In the genomic region with DNA sequence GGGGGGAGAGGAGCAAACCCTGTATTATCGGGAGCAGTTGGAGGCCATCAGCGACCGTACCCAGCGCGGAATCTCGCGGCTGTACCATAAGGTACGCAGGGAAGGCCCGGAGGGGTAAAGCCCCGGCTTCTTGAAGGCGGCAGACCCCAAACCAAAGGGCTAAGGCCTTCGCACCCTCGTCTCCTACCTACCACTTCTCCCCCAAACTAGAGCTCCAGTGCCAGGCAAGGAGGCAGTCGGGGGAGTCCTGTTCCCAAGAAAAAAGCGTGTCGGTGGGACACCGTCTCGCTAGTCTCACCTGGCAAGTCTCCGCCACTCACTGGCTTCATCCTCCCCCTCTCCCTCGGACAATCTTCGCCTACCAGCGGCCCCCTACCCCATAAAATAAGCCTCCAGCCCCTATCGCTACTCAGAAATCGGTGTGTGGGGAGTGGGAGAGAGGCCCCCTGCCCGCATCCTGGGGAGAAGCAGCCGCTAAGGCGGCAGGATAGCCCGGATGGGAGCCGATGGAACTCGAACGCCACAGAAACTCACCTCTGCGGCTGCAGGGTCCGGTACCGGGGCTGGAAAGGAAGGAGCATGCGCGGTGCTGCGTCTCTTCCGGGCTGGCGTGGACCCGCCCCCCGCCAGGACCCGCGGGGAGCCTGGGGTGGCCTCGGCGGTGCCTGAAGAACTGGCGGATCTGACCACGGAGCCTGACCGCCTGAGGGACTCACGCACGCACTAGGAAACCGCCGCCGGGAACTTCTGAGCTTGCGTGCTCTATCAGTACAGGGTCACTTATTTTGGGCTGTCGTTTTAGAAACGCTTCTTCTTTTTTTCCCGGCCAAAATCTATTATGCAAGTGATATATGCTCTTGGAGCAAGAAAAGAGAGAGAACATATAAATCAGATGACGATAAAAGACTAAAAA, we compare ENCODE assay signal across 1 cellular context.
TF ChIP-seq lines count a peak whose summit lies in the region.

Gene RPS10 (minus strand): TSS at position 572 of the 913 bp plus-strand sequence. CDS start 848 bp downstream, outside the sequence.

TF ChIP-seq in HepG2, 621 proteins besides CTCF, POLR2A, EP300 and RAD21 (continued from another document and continues in another):
- TF ChIP-seq ZNF318 (CRISPR knock-in tag; IDR thresholded peaks at IDR 0.05) (no peak), MNT (IDR thresholded peaks at IDR 0.05) (no peak), ZNF777 (CRISPR knock-in tag; IDR thresholded peaks at IDR 0.05) (peak; percentile 32; the same call in 1 of the 2 replicates), ZNF20 (CRISPR knock-in tag; IDR thresholded peaks at IDR 0.05) (no peak; the same call in 1 of the 2 replicates), U2AF1 (optimal IDR thresholded peaks at IDR 0.05; ENCODE audit: low read depth, low read length) (peak; percentile 21), MATR3 (CRISPR knock-in tag; IDR thresholded peaks at IDR 0.05) (no peak), MYC (CRISPR knock-in tag; IDR thresholded peaks at IDR 0.05; ENCODE audit: borderline replicate concordance) (peak; percentile 96), ZNF574 (CRISPR knock-in tag; IDR thresholded peaks at IDR 0.05) (peak; percentile 64), THRA (CRISPR knock-in tag; IDR thresholded peaks at IDR 0.05; ENCODE audit: borderline replicate concordance) (peak; percentile 27), ZNF577 (CRISPR knock-in tag; IDR thresholded peaks at IDR 0.05; ENCODE audit: borderline replicate concordance, low read depth) (0 out of 2 replicates have a peak, but pooled peaks have one; percentile 71), ZSCAN30 (CRISPR knock-in tag; IDR thresholded peaks at IDR 0.05) (no peak), ISL2 (CRISPR knock-in tag; IDR thresholded peaks at IDR 0.05) (0 out of 2 replicates have a peak, but pooled peaks have one; percentile 10), MXD4 (CRISPR knock-in tag; IDR thresholded peaks at IDR 0.05) (peak; percentile 87), CEBPB (IDR thresholded peaks at IDR 0.05; ENCODE audit: borderline replicate concordance, low read depth, low read length) (no peak), FLYWCH1 (CRISPR knock-in tag; IDR thresholded peaks at IDR 0.05) (no peak), ZNF251 (CRISPR knock-in tag; IDR thresholded peaks at IDR 0.05) (0 out of 2 replicates have a peak, but pooled peaks have one; percentile 68), ZNF274 (CRISPR knock-in tag; IDR thresholded peaks at IDR 0.05) (peak; percentile 79), ZNF326 (CRISPR knock-in tag; IDR thresholded peaks at IDR 0.05; ENCODE audit: borderline replicate concordance) (no peak), ZNF790 (CRISPR knock-in tag; IDR thresholded peaks at IDR 0.05; ENCODE audit: borderline replicate concordance) (no peak), TP53 (CRISPR knock-in tag; conservative IDR thresholded peaks at IDR 0.05) (no peak), ZNF879 (CRISPR knock-in tag; IDR thresholded peaks at IDR 0.05) (no peak), PAX8 (CRISPR knock-in tag; IDR thresholded peaks at IDR 0.05; ENCODE audit: borderline replicate concordance) (peak; percentile 45; the same call in 1 of the 2 replicates), DNMT1 (CRISPR knock-in tag; IDR thresholded peaks at IDR 0.05) (no peak; the same call in 1 of the 2 replicates), ZNF138 (CRISPR knock-in tag; IDR thresholded peaks at IDR 0.05; ENCODE audit: low read depth) (peak; percentile 85; the same call in 1 of the 2 replicates), CHD4 (IDR thresholded peaks at IDR 0.05; ENCODE audit: borderline replicate concordance, low read length) (no peak)
- TF ChIP-seq, protein P1, sequence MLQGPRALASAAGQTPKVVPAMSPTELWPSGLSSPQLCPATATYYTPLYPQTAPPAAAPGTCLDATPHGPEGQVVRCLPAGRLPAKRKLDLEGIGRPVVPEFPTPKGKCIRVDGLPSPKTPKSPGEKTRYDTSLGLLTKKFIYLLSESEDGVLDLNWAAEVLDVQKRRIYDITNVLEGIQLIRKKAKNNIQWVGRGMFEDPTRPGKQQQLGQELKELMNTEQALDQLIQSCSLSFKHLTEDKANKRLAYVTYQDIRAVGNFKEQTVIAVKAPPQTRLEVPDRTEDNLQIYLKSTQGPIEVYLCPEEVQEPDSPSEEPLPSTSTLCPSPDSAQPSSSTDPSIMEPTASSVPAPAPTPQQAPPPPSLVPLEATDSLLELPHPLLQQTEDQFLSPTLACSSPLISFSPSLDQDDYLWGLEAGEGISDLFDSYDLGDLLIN (CRISPR knock-in tag; IDR thresholded peaks at IDR 0.05; ENCODE audit: borderline replicate concordance): no peak
- TF ChIP-seq, protein P2, sequence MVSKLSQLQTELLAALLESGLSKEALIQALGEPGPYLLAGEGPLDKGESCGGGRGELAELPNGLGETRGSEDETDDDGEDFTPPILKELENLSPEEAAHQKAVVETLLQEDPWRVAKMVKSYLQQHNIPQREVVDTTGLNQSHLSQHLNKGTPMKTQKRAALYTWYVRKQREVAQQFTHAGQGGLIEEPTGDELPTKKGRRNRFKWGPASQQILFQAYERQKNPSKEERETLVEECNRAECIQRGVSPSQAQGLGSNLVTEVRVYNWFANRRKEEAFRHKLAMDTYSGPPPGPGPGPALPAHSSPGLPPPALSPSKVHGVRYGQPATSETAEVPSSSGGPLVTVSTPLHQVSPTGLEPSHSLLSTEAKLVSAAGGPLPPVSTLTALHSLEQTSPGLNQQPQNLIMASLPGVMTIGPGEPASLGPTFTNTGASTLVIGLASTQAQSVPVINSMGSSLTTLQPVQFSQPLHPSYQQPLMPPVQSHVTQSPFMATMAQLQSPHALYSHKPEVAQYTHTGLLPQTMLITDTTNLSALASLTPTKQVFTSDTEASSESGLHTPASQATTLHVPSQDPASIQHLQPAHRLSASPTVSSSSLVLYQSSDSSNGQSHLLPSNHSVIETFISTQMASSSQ (IDR thresholded peaks at IDR 0.05; ENCODE audit: low read depth): no peak
- TF ChIP-seq, protein P2 (CRISPR knock-in tag; IDR thresholded peaks at IDR 0.05; ENCODE audit: borderline replicate concordance): 0 out of 2 replicates have a peak, but pooled peaks have one; percentile 47
- TF ChIP-seq, protein P3, sequence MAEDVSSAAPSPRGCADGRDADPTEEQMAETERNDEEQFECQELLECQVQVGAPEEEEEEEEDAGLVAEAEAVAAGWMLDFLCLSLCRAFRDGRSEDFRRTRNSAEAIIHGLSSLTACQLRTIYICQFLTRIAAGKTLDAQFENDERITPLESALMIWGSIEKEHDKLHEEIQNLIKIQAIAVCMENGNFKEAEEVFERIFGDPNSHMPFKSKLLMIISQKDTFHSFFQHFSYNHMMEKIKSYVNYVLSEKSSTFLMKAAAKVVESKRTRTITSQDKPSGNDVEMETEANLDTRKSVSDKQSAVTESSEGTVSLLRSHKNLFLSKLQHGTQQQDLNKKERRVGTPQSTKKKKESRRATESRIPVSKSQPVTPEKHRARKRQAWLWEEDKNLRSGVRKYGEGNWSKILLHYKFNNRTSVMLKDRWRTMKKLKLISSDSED (CRISPR knock-in tag; IDR thresholded peaks at IDR 0.05): no peak
